6 cellular contexts compared by ENCODE assay signal in genomic region chr21:22827422-22827821, GRCh38.
"Had no signal": no experiment of that assay in that cellular context is flagged by ENCODE, and none has a peak within 500 bp of the region (broad histone marks: within the 10 kb centered on the region; RNA-seq: fewer than 3 reads in every experiment).

No MANE protein-coding gene starts in this region.

- ATAC-seq: GM23338 had no signal

- H3K4me3 ChIP-seq: GM23338 had no signal

- DNase-seq: H9, HCEC 1CT had no signal

- FAIRE-seq: H1, H54, HTR-8/SVneo had no signal
